ENCODE assay signal across 41 cellular contexts in genomic region chr15:78597583-78597982, GRCh38. TPM values are rescaled to one million over a fixed set of nuclear protein-coding genes. Genes with fewer than 3 reads are reported as not detected.
"Had no signal": no experiment of that assay in that cellular context is flagged by ENCODE, and none has a peak within 500 bp of the region (broad histone marks: within the 10 kb centered on the region; RNA-seq: fewer than 3 reads in every experiment).

No MANE protein-coding gene starts in this region.

- ATAC-seq: activated CD4-positive, CD25-positive, alpha-beta regulatory T cell treated with anti-CD3 and anti-CD28 coated beads, Interleukin-2, amount 50 U/mL, for 24 hours; activated CD8-positive, alpha-beta T cell treated with anti-CD3 and anti-CD28 coated beads for 36 hours; activated naive CD4-positive, alpha-beta T cell treated with anti-CD3 and anti-CD28 coated beads, Interleukin-2, amount 50 U/mL, for 72 hours; activated T-cell treated with anti-CD3 and anti-CD28 coated beads, Interleukin-2, amount 50 U/mL, for 4 hours; activated T-cell treated with anti-CD3 and anti-CD28 coated beads, Interleukin-2, amount 50 U/mL, for 72 hours; activated T-helper 17 cell treated with anti-CD3 and anti-CD28 coated beads, Interleukin-2, amount 50 U/mL, for 72 hours; body of pancreas; WTC11 had no signal

- H3K27me3 Mint-ChIP-seq: activated CD4-positive, alpha-beta T cell treated with anti-CD3 and anti-CD28 coated beads, Interleukin-2, amount 10 ng/mL, durations not matched to agents 24 days and 14 days; activated CD8-positive, alpha-beta T cell treated with anti-CD3 and anti-CD28 coated beads for 36 hours; activated naive CD8-positive, alpha-beta T cell treated with anti-CD3 and anti-CD28 coated beads for 36 hours had no signal

- DNase-seq: activated CD4-positive, alpha-beta memory T cell treated with anti-CD3 and anti-CD28 coated beads for 36 hours; activated CD4-positive, alpha-beta T cell treated with anti-CD3 and anti-CD28 coated beads for 1 hour; activated CD4-positive, alpha-beta T cell treated with anti-CD3 and anti-CD28 coated beads for 4 hours; activated CD4-positive, alpha-beta T cell treated with anti-CD3 and anti-CD28 coated beads, Interleukin-2, amount 10 ng/mL, durations not matched to agents 24 days and 14 days; activated CD4-positive, alpha-beta T cell treated with anti-CD3 and anti-CD28 coated beads, Interleukin-2, amount 50 U/mL, for 1 hour; activated CD4-positive, alpha-beta T cell treated with anti-CD3 and anti-CD28 coated beads, Interleukin-2, amount 50 U/mL, for 4 hours; activated CD4-positive, CD25-positive, alpha-beta regulatory T cell; activated CD8-positive, alpha-beta memory T cell treated with anti-CD3 and anti-CD28 coated beads, Interleukin-2, amount 50 U/mL, for 4 hours; activated CD8-positive, alpha-beta T cell treated with anti-CD3 and anti-CD28 coated beads for 36 hours; activated effector memory CD4-positive, alpha-beta T cell treated with anti-CD3 and anti-CD28 coated beads, Interleukin-2, amount 50 U/mL, for 16 hours; activated gamma-delta T cell treated with Interleukin-2 at 50 U/mL for 16 hours; activated naive CD4-positive, alpha-beta T cell; activated naive CD4-positive, alpha-beta T cell treated with anti-CD3 and anti-CD28 coated beads for 36 hours; activated naive CD4-positive, alpha-beta T cell treated with anti-CD3 and anti-CD28 coated beads, Interleukin-2, amount 50 U/mL, for 16 hours; activated naive CD8-positive, alpha-beta T cell treated with anti-CD3 and anti-CD28 coated beads for 36 hours; activated T-cell treated with anti-CD3 and anti-CD28 coated beads for 4 hours; activated T-cell treated with anti-CD3 and anti-CD28 coated beads, Interleukin-2, amount 50 U/mL, for 1 hour; activated T-cell treated with anti-CD3 and anti-CD28 coated beads, Interleukin-2, amount 50 U/mL, for 4 hours; activated T-cell treated with anti-CD3 and anti-CD28 coated beads, Interleukin-2, amount 50 U/mL, for 72 hours; adrenal gland; amniotic stem cell; aorta; body of pancreas; brain microvascular endothelial cell; central memory CD4-positive, alpha-beta T cell; T-helper 1 cell; T-helper 2 cell; T-helper 9 cell; WERI-Rb-1 had no signal

- H3K4me3 ChIP-seq: adrenal gland, body of pancreas, breast epithelium had no signal

- H3K27ac ChIP-seq: adrenal gland, body of pancreas, brain microvascular endothelial cell, breast epithelium, WERI-Rb-1 had no signal

- H3K27me3 ChIP-seq: adrenal gland, brain microvascular endothelial cell, breast epithelium had no signal

- H3K4me1 ChIP-seq: adrenal gland, body of pancreas, breast epithelium had no signal

- H3K36me3 Mint-ChIP-seq: activated CD4-positive, alpha-beta memory T cell treated with anti-CD3 and anti-CD28 coated beads for 36 hours; activated naive CD4-positive, alpha-beta T cell treated with anti-CD3 and anti-CD28 coated beads, Interleukin-2, amount 50 U/mL, for 72 hours; activated naive CD8-positive, alpha-beta T cell treated with anti-CD3 and anti-CD28 coated beads for 36 hours had no signal

- FAIRE-seq: astrocyte, TTC549 had no signal

- H3K36me3 ChIP-seq: adrenal gland, brain microvascular endothelial cell, breast epithelium had no signal

- H3K9me3 Mint-ChIP-seq: activated CD4-positive, alpha-beta memory T cell treated with anti-CD3 and anti-CD28 coated beads for 36 hours; activated CD4-positive, alpha-beta T cell treated with anti-CD3 and anti-CD28 coated beads, Interleukin-2, amount 10 ng/mL, durations not matched to agents 24 days and 14 days; activated CD8-positive, alpha-beta T cell treated with anti-CD3 and anti-CD28 coated beads for 36 hours; activated naive CD4-positive, alpha-beta T cell treated with anti-CD3 and anti-CD28 coated beads for 36 hours; activated naive CD4-positive, alpha-beta T cell treated with anti-CD3 and anti-CD28 coated beads, Interleukin-2, amount 50 U/mL, for 72 hours; activated naive CD8-positive, alpha-beta T cell treated with anti-CD3 and anti-CD28 coated beads for 36 hours; activated T-cell treated with anti-CD3 and anti-CD28 coated beads, Interleukin-2, amount 50 U/mL, for 4 hours; activated T-cell treated with anti-CD3 and anti-CD28 coated beads, Interleukin-2, amount 50 U/mL, for 72 hours; activated T-helper 1 cell treated with anti-CD3 and anti-CD28 coated beads, Interleukin-12 subunit alpha, Interleukin-12 subunit beta, Interleukin-2, Interleukin-4 antibody, amounts not matched to agents 30 ng/mL and 10 ng/mL and 1 ng/mL, durations not matched to agents 14 hours and 24 hours and 36 hours; activated T-helper 17 cell treated with anti-CD3 and anti-CD28 coated beads, Interleukin-2, amount 50 U/mL, for 72 hours; T-helper 1 cell treated with Interleukin-12 subunit alpha and Interleukin-12 subunit beta and Interleukin-4 antibody, amounts not matched to agents 30 μg/mL and 1 μg/mL, for 36 hours; T-helper 2 cell treated with Interferon-gamma antibody and Interleukin-4, amounts not matched to agents 5 μg/mL and 100 μg/mL, for 36 hours had no signal

- H3K4me3 Mint-ChIP-seq: activated CD4-positive, alpha-beta memory T cell treated with anti-CD3 and anti-CD28 coated beads for 36 hours; activated CD4-positive, alpha-beta T cell treated with anti-CD3 and anti-CD28 coated beads, Interleukin-2, amount 10 ng/mL, durations not matched to agents 24 days and 14 days; activated CD8-positive, alpha-beta T cell treated with anti-CD3 and anti-CD28 coated beads for 36 hours; activated naive CD4-positive, alpha-beta T cell treated with anti-CD3 and anti-CD28 coated beads for 36 hours; activated naive CD8-positive, alpha-beta T cell treated with anti-CD3 and anti-CD28 coated beads for 36 hours; activated T-cell treated with anti-CD3 and anti-CD28 coated beads, Interleukin-2, amount 50 U/mL, for 4 hours; activated T-cell treated with anti-CD3 and anti-CD28 coated beads, Interleukin-2, amount 50 U/mL, for 72 hours; activated T-helper 1 cell treated with anti-CD3 and anti-CD28 coated beads, Interleukin-12 subunit alpha, Interleukin-12 subunit beta, Interleukin-2, Interleukin-4 antibody, amounts not matched to agents 30 ng/mL and 10 ng/mL and 1 ng/mL, durations not matched to agents 14 hours and 24 hours and 36 hours; activated T-helper 17 cell treated with anti-CD3 and anti-CD28 coated beads, Interleukin-2, amount 50 U/mL, for 72 hours; T-helper 1 cell treated with Interleukin-12 subunit alpha and Interleukin-12 subunit beta and Interleukin-4 antibody, amounts not matched to agents 30 μg/mL and 1 μg/mL, for 36 hours; T-helper 2 cell treated with Interferon-gamma antibody and Interleukin-4, amounts not matched to agents 5 μg/mL and 100 μg/mL, for 36 hours; WTC11 had no signal

- H3K4me1 Mint-ChIP-seq: activated CD4-positive, alpha-beta T cell treated with anti-CD3 and anti-CD28 coated beads, Interleukin-2, amount 10 ng/mL, durations not matched to agents 24 days and 14 days; activated T-helper 17 cell treated with anti-CD3 and anti-CD28 coated beads, Interleukin-2, amount 50 U/mL, for 72 hours; WTC11 had no signal

- H3K9me3 ChIP-seq: adrenal gland, body of pancreas, breast epithelium had no signal

- H3K27ac Mint-ChIP-seq: activated CD4-positive, alpha-beta memory T cell treated with anti-CD3 and anti-CD28 coated beads for 36 hours; activated CD4-positive, alpha-beta T cell treated with anti-CD3 and anti-CD28 coated beads, Interleukin-2, amount 10 ng/mL, durations not matched to agents 24 days and 14 days; activated CD8-positive, alpha-beta T cell treated with anti-CD3 and anti-CD28 coated beads for 36 hours; activated naive CD4-positive, alpha-beta T cell treated with anti-CD3 and anti-CD28 coated beads for 36 hours; activated naive CD4-positive, alpha-beta T cell treated with anti-CD3 and anti-CD28 coated beads, Interleukin-2, amount 50 U/mL, for 72 hours; activated naive CD8-positive, alpha-beta T cell treated with anti-CD3 and anti-CD28 coated beads for 36 hours; activated T-cell treated with anti-CD3 and anti-CD28 coated beads, Interleukin-2, amount 50 U/mL, for 72 hours; activated T-helper 1 cell treated with anti-CD3 and anti-CD28 coated beads, Interleukin-12 subunit alpha, Interleukin-12 subunit beta, Interleukin-2, Interleukin-4 antibody, amounts not matched to agents 30 ng/mL and 10 ng/mL and 1 ng/mL, durations not matched to agents 14 hours and 24 hours and 36 hours; activated T-helper 17 cell treated with anti-CD3 and anti-CD28 coated beads, Interleukin-2, amount 50 U/mL, for 72 hours; T-helper 1 cell treated with Interleukin-12 subunit alpha and Interleukin-12 subunit beta and Interleukin-4 antibody, amounts not matched to agents 30 μg/mL and 1 μg/mL, for 36 hours; T-helper 2 cell treated with Interferon-gamma antibody and Interleukin-4, amounts not matched to agents 5 μg/mL and 100 μg/mL, for 36 hours; WTC11 had no signal

RNA-seq across cellular contexts. Expression of gene CHRNA3, which starts 23.2 kb away (rescaled TPM):
- total RNA-seq: activated CD4-positive, alpha-beta memory T cell treated with anti-CD3 and anti-CD28 coated beads for 36 hours; activated CD4-positive, alpha-beta T cell treated with anti-CD3 and anti-CD28 coated beads, Interleukin-2, amount 10 ng/mL, durations not matched to agents 24 days and 14 days; activated CD8-positive, alpha-beta memory T cell treated with anti-CD3 and anti-CD28 coated beads for 36 hours; activated CD8-positive, alpha-beta T cell treated with anti-CD3 and anti-CD28 coated beads for 36 hours; activated naive CD4-positive, alpha-beta T cell treated with anti-CD3 and anti-CD28 coated beads for 36 hours; activated naive CD4-positive, alpha-beta T cell treated with anti-CD3 and anti-CD28 coated beads, Interleukin-2, amount 50 U/mL, for 72 hours; activated naive CD8-positive, alpha-beta T cell treated with anti-CD3 and anti-CD28 coated beads for 36 hours; activated T-cell treated with anti-CD3 and anti-CD28 coated beads, Interleukin-2, amount 50 U/mL, for 4 hours; activated T-cell treated with anti-CD3 and anti-CD28 coated beads, Interleukin-2, amount 50 U/mL, for 72 hours; activated T-helper 1 cell treated with anti-CD3 and anti-CD28 coated beads, Interleukin-12 subunit alpha, Interleukin-12 subunit beta, Interleukin-2, Interleukin-4 antibody, amounts not matched to agents 30 ng/mL and 10 ng/mL and 1 ng/mL, durations not matched to agents 14 hours and 24 hours and 36 hours; activated T-helper 17 cell treated with anti-CD3 and anti-CD28 coated beads, Interleukin-2, amount 50 U/mL, for 72 hours; aorta; astrocyte had no signal
- polyA plus RNA-seq: aorta had no signal

RNA-seq across cellular contexts. Expression of gene CHRNB4, which starts 43.4 kb away (rescaled TPM):
- total RNA-seq: activated CD4-positive, alpha-beta memory T cell treated with anti-CD3 and anti-CD28 coated beads for 36 hours; activated CD4-positive, alpha-beta T cell treated with anti-CD3 and anti-CD28 coated beads, Interleukin-2, amount 10 ng/mL, durations not matched to agents 24 days and 14 days; activated CD8-positive, alpha-beta memory T cell treated with anti-CD3 and anti-CD28 coated beads for 36 hours; activated CD8-positive, alpha-beta T cell treated with anti-CD3 and anti-CD28 coated beads for 36 hours; activated naive CD4-positive, alpha-beta T cell treated with anti-CD3 and anti-CD28 coated beads for 36 hours; activated naive CD4-positive, alpha-beta T cell treated with anti-CD3 and anti-CD28 coated beads, Interleukin-2, amount 50 U/mL, for 72 hours; activated naive CD8-positive, alpha-beta T cell treated with anti-CD3 and anti-CD28 coated beads for 36 hours; activated T-cell treated with anti-CD3 and anti-CD28 coated beads, Interleukin-2, amount 50 U/mL, for 4 hours; activated T-cell treated with anti-CD3 and anti-CD28 coated beads, Interleukin-2, amount 50 U/mL, for 72 hours; activated T-helper 1 cell treated with anti-CD3 and anti-CD28 coated beads, Interleukin-12 subunit alpha, Interleukin-12 subunit beta, Interleukin-2, Interleukin-4 antibody, amounts not matched to agents 30 ng/mL and 10 ng/mL and 1 ng/mL, durations not matched to agents 14 hours and 24 hours and 36 hours; activated T-helper 17 cell treated with anti-CD3 and anti-CD28 coated beads, Interleukin-2, amount 50 U/mL, for 72 hours; aorta; astrocyte; body of pancreas; breast epithelium; cardiac septum had no signal
- polyA plus RNA-seq: aorta had no signal
